In the genomic region with DNA sequence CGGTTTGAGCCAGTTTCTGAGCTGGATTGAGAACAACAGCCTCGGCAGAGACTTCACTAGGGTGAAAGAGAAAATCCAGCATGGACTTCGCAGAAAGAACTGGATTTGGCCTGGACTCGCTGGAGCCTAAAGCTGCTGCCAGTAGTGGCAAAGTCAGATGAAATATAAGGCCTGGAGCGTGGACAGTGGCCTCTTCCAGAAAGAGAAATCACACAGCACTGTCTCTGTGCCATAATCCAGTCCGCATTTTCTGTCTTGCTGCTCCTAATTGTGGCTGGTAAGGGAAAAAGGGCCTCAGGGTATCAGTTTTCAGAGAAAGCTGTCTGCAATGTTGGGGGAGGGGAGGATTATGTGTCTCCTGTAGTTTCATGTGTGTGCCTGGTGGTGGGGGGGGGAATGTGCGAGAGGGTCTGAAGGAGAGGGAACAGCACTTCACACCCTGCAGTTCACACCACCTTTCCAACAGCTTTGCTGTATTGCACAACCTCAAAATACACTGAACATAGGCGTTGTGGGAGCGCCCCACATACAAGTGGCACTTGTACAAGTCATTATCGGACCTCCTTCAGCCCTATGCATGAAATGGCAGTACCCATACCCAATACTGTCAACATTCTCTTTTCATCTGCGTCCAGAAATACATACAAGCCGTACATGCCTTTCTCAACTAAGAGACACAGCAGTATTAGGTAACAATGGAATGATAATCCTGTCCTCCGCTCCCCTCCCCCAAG, we compare ENCODE assay signal across 8 cellular contexts.
DNase-seq lines count a peak whose midpoint lies in the region; ATAC-seq and TF ChIP-seq lines count a peak whose summit lies in the region.

No MANE protein-coding gene starts in this region.

- DNase-seq in G401 (ENCODE audit: low spot score): peak; percentile 96
- peak; percentile 100 for DNase-seq in NCI-H146 (lab: John Stamatoyannopoulos, UW)
- DNase-seq in T-helper 22 cell (ENCODE audit: low read depth): peak; percentile 66
- peak; percentile 98 for DNase-seq in astrocyte of the hippocampus (ENCODE audit: low read depth, low spot score)
- peak in 50 of 51 donors; percentile 19 to 93 (median 80) for DNase-seq in hypothalamus (lab: John Stamatoyannopoulos, UW)
- DNase-seq in retinal pigment epithelial cell (ENCODE audit: low read depth): peak; percentile 100
- no peak for DNase-seq in NOMO-1 treated with DMSO at 0.1 percent for 48 hours (lab: John Stamatoyannopoulos, UW; ENCODE audit: unreplicated experiment)

- ATAC-seq in HG02610 (IDR thresholded peaks at IDR 0.05; ENCODE audit: unreplicated experiment): peak; percentile 56

- TF ChIP-seq CTCF in retinal pigment epithelial cell (conservative IDR thresholded peaks at IDR 0.05; ENCODE audit: low read depth, low read length): no peak

- in situ Hi-C loops in G401 (cut with HindIII; ENCODE audit: low sequenced_read_pairs): no loop called here

- H3K4me3 ChIP-seq in retinal pigment epithelial cell (ENCODE audit: low read length): peak overlapping the region; percentile 10
